18 cellular contexts compared by ENCODE assay signal in the genomic region with DNA sequence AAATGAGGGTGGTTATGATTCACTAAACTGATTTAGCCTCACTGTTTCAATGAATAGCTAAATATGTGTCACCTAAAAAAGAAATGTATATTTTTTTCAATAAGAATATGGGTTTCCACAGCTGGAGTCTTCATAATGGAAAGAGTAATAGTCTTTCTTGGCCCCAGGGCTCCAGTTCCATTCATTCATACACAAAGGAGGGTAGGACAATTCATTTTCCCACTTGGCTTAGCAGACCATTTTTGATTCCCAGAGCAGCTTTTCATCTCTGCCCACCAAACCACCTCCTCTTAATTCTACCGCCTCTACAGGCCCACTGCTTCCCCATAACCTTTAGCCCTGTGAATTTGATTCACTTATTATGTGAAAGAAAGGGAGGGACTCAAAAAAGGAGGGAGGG.
"Had no signal": no experiment of that assay in that cellular context is flagged by ENCODE, and none has a peak within 500 bp of the region (broad histone marks: within the 10 kb centered on the region; RNA-seq: fewer than 3 reads in every experiment).

No MANE protein-coding gene starts in this region.

- H3K4me2 ChIP-seq: KMS-11, SK-N-SH had no signal

- H3K4me1 Mint-ChIP-seq: IgD-negative memory B cell had no signal

- H3K9me3 ChIP-seq: SK-N-SH had no signal

- H3K27ac Mint-ChIP-seq: IgD-negative memory B cell had no signal

- H3K27ac ChIP-seq: KMS-11 had no signal

- H3K9ac ChIP-seq: KMS-11, SK-N-SH had no signal

- H3K9me3 Mint-ChIP-seq: IgD-negative memory B cell had no signal

- H3K4me3 ChIP-seq: K562 had no signal

- H3K4me3 Mint-ChIP-seq: IgD-negative memory B cell had no signal

- DNase-seq: MM.1S, NCI-H1436, NCI-H187, NCI-H2029, NCI-H2081 treated with DMSO at 0.1 percent for 48 hours, NCI-H2171, NCI-H345, NCI-H446 treated with DMSO at 0.1 percent for 48 hours, NCI-H510A treated with DMSO at 0.1 percent for 48 hours, NCI-H526, NCI-H748 treated with DMSO at 0.1 percent for 48 hours, RPMI8226, SHP77, SK-N-SH, SW 1271 had no signal
